In the genomic region with DNA sequence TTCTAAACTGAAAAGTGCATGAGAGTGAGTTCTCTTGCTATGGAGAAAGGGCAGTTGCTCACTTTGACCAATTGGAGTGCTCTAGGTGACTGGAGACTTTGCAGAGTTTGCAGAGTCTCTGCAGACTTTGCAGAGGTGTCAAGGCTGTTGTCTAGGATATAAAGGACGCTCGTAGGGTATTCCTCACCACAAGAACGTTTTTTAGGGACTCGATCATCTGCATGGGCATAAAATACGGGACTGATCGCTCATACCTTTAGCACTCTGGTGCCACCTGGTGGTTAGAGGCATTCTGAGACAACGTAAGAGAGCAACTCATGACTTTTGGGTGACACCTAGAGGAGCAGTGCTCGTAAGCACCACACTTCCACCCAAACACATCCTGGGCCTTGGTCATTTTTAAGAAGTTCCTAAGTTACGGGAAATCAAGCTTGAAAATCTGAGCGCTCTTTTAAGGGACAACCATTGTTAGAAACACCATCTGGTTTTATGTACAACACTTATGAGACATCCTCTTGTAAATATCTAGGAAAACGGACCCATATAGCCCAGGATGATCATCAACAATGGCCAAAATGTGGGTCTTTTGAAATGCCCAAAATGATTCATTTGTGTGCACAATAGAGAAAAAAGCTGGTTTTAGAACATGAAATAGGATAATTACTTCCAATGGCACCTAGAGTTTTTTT, we compare ENCODE assay signal across 8 cellular contexts. TPM values are rescaled to one million over a fixed set of nuclear protein-coding genes. Genes with fewer than 3 reads are reported as not detected.
A peak's percentile ranks its signal among the peaks of the same experiment; 100 is the strongest.
DNase-seq lines count a peak whose midpoint lies in the region; ATAC-seq and TF ChIP-seq lines count a peak whose summit lies in the region.

No MANE protein-coding gene starts in this region.

- TF ChIP-seq CTCF in GM10248 (IDR thresholded peaks at IDR 0.05; ENCODE audit: control extremely low read depth, extremely low read depth, low read depth, missing control alignments) (peak; percentile 98), VCaP (conservative IDR thresholded peaks at IDR 0.05) (peak; percentile 98), breast epithelium (IDR thresholded peaks at IDR 0.05) (peak; percentile 89 to 99 (median 98))

- TF ChIP-seq POLR2A in breast epithelium (IDR thresholded peaks at IDR 0.05): no peak

- H3K36me3 ChIP-seq in breast epithelium: no peaks in the 10 kb centered on the region

- H3K9me3 ChIP-seq in breast epithelium: no peaks in the 10 kb centered on the region

- POLR2A ChIA-PET in GM10248 (lab: Yijun Ruan, JAX): interaction anchor here (0.6 kb wide), 1 partner anchor 451 kb away, joined by 4 read pairs; no protein-coding TSS in a partner anchor

- DNase-seq in GM10248 (ENCODE audit: extremely low spot score) (peak; percentile 72), NCI-H226 (peak; percentile 66), breast epithelium (ENCODE audit: low spot score in 2 of 2) (peak; percentile 81 to 87), iris pigment epithelial cell (ENCODE audit: low read depth) (peak; percentile 88)
- DNase-seq in stimulated activated CD4-positive, alpha-beta T cell treated with anti-CD3 and anti-CD28 coated beads, Interleukin-15, amount 100 ng/mL, for 24 hours: peak; percentile 94

- ATAC-seq in HG03095 (IDR thresholded peaks at IDR 0.05; ENCODE audit: unreplicated experiment) (peak; percentile 85), HG02970 (IDR thresholded peaks at IDR 0.05; ENCODE audit: low FRiP score, unreplicated experiment) (no peak)

- H3K27me3 ChIP-seq in breast epithelium: no peaks in the 10 kb centered on the region

- peak overlapping the region in 1 of 3 donors; percentile 7 for H3K4me3 ChIP-seq in breast epithelium

- intact Hi-C loops in breast epithelium (cut with DNase I; ENCODE audit: low total_unique reads): loop anchor here (5.0 kb wide), 1 partner anchor 142 kb away; no protein-coding TSS in a partner anchor

- CTCF ChIA-PET in GM10248 (lab: Yijun Ruan, JAX): interaction anchor here (0.6 to 17.6 kb wide), 60 partner anchors 12 to 1085 kb away, joined by 3 to 377 read pairs (median 5); a partner anchor contains a TSS

- H3K4me1 ChIP-seq in breast epithelium: peaks cover 0 to 3% of the 10 kb centered on the region in 2 donors

- peak overlapping the region; percentile 9; the same call in 1 of the 2 replicates for H3K27ac ChIP-seq in VCaP
- H3K27ac ChIP-seq in breast epithelium: no peak overlapping the region

RNA-seq across cellular contexts. Expression of a gene that starts 51.6 kb away (rescaled TPM):
- total RNA-seq in breast epithelium: under 1 TPM; under 0.01 TPM
